Comparison of ENCODE assay signal across 26 cellular contexts in the genomic region with DNA sequence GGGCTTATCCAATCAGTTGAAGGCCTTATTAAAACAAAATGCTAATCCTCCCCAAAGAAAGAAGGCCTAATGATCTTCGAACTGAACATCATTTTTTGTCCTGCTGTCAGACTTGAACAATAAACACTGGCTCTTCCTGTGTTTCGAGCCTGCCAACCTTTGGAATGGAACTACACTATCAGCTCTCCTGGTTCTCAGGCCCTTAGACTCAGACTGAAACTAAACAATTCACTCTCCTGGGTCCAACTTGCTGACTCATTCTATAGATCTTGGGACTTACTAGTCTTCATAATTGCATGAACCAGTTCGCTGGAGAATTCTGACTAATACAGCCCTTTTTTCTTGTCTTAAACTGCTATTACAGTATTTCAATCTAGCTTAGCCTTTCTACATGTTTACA.
A peak's percentile ranks its signal among the peaks of the same experiment; 100 is the strongest.
DNase-seq lines count a peak whose midpoint lies in the region; ATAC-seq, FAIRE-seq and TF ChIP-seq lines count a peak whose summit lies in the region.
"Had no signal": no experiment of that assay in that cellular context is flagged by ENCODE, and none has a peak within 500 bp of the region (broad histone marks: within the 10 kb centered on the region; RNA-seq: fewer than 3 reads in every experiment).

No MANE protein-coding gene starts in this region.

- no peaks in the 10 kb centered on the region for H3K4me1 Mint-ChIP-seq in glutamatergic neuron (ENCODE audit: low read depth, unreplicated experiment)
- H3K4me1 Mint-ChIP-seq: CD4-positive, alpha-beta memory T cell had no signal

- H2AK5ac ChIP-seq in mesenchymal stem cell (ENCODE audit: low read length, severe bottlenecking): no peak overlapping the region

- H2BK5ac ChIP-seq in mesenchymal stem cell (ENCODE audit: low read depth, low read length, poor library complexity, severe bottlenecking): no peak overlapping the region

- no TSS peak for BruUV-seq in PC-3 (replicated peaks; lab: Mats Ljungman, UMichigan)

- POLR2A ChIA-PET in PC-3 (lab: Charles Lee; ENCODE audit: unreplicated experiment): no interaction called here

- H3K4me2 ChIP-seq in PC-3 (ENCODE audit: low read length) (no peak overlapping the region), mesenchymal stem cell (ENCODE audit: low read length, poor library complexity, severe bottlenecking) (no peak overlapping the region)

- peaks cover 2% of the 10 kb centered on the region for H3K9me3 Mint-ChIP-seq in glutamatergic neuron (ENCODE audit: unreplicated experiment)
- H3K9me3 Mint-ChIP-seq: activated CD8-positive, alpha-beta T cell treated with anti-CD3 and anti-CD28 coated beads for 36 hours; CD4-positive, alpha-beta memory T cell had no signal

- no peak overlapping the region for H3K14ac ChIP-seq in mesenchymal stem cell (ENCODE audit: low read length in 2 of 2)

- H3K27ac ChIP-seq in PC-3 (ENCODE audit: low read length) (no peak overlapping the region), mesenchymal stem cell (ENCODE audit: low read length, poor library complexity, severe bottlenecking) (no peak overlapping the region)
- H3K27ac ChIP-seq: 22Rv1, cardiac muscle cell, SJCRH30, skin epidermis, upper lobe of right lung had no signal

- H3K27ac Mint-ChIP-seq in glutamatergic neuron (ENCODE audit: unreplicated experiment): no peak overlapping the region
- H3K27ac Mint-ChIP-seq: activated CD8-positive, alpha-beta T cell treated with anti-CD3 and anti-CD28 coated beads for 36 hours; CD4-positive, alpha-beta memory T cell had no signal

- peaks cover 2% of the 10 kb centered on the region for H3K27me3 Mint-ChIP-seq in glutamatergic neuron (ENCODE audit: unreplicated experiment)

- intact Hi-C loops in PC-3 (cut with micrococcal nuclease): no loop called here

- H2BK12ac ChIP-seq in mesenchymal stem cell (ENCODE audit: low read length in 2 of 2): no peak overlapping the region

- no peaks in the 10 kb centered on the region for H3K4me1 ChIP-seq in PC-3 (ENCODE audit: insufficient read depth, low read length)
- no peaks in the 10 kb centered on the region for H3K4me1 ChIP-seq in mesenchymal stem cell (ENCODE audit: control insufficient read depth, insufficient read depth, low read depth, low read length)
- H3K4me1 ChIP-seq: SJCRH30, upper lobe of right lung had no signal

- H4K91ac ChIP-seq in mesenchymal stem cell (ENCODE audit: low read length): no peak overlapping the region

- no peaks in the 10 kb centered on the region for H3K36me3 Mint-ChIP-seq in glutamatergic neuron (ENCODE audit: unreplicated experiment)
- H3K36me3 Mint-ChIP-seq: CD4-positive, alpha-beta memory T cell had no signal

- DNase-seq in DMS53 (lab: John Stamatoyannopoulos, UW) (peak; percentile 21), DMS53 treated with DMSO at 0.1 percent for 48 hours (lab: John Stamatoyannopoulos, UW; ENCODE audit: unreplicated experiment) (no peak), PC-3 (peak; percentile 5), bronchial epithelial cell (ENCODE audit: low read depth) (peak; percentile 37), mesenchymal stem cell (peak; percentile 13), NCI-H128 (lab: John Stamatoyannopoulos, UW; ENCODE audit: unreplicated experiment) (no peak), RKO (ENCODE audit: low spot score) (no peak), glutamatergic neuron (no peak)
- DNase-seq: activated CD8-positive, alpha-beta T cell treated with anti-CD3 and anti-CD28 coated beads for 36 hours; activated gamma-delta T cell; activated T-cell treated with anti-CD3 and anti-CD28 coated beads for 4 hours; AML-193; CD4-positive, alpha-beta memory T cell; DMS153; NCI-H1417 treated with DMSO at 0.1 percent for 48 hours; NCI-H446; nucleus accumbens; SJCRH30; stimulated activated CD4-positive, alpha-beta T cell treated with anti-CD3 and anti-CD28 coated beads, Interleukin-1b, Interleukin-23, amount 100 ng/mL, for 48 hours; upper lobe of right lung had no signal

- H3F3A ChIP-seq in PC-3 (ENCODE audit: low read length, unreplicated experiment): no peaks in the 10 kb centered on the region

- H3K9me3 ChIP-seq in PC-3 (ENCODE audit: low read length): no peaks in the 10 kb centered on the region
- no peaks in the 10 kb centered on the region for H3K9me3 ChIP-seq in mesenchymal stem cell (ENCODE audit: control insufficient read depth, low read length)
- H3K9me3 ChIP-seq: SJCRH30, upper lobe of right lung had no signal

- no peaks in the 10 kb centered on the region for H3K79me1 ChIP-seq in mesenchymal stem cell (replicated peaks; ENCODE audit: low read length, poor library complexity, severe bottlenecking)

- H3K4ac ChIP-seq in mesenchymal stem cell (ENCODE audit: low read depth in 1 of 2, low read length in 2 of 2): no peak overlapping the region

- no peaks in the 10 kb centered on the region for H3K9me2 ChIP-seq in PC-3 (replicated peaks; ENCODE audit: low read length)

- H3K18ac ChIP-seq in mesenchymal stem cell (ENCODE audit: low read depth in 1 of 2, low read length in 2 of 2): no peak overlapping the region

- H3K27me3 ChIP-seq in PC-3 (ENCODE audit: low read length): peaks cover 16% of the 10 kb centered on the region
- no peaks in the 10 kb centered on the region for H3K27me3 ChIP-seq in bronchial epithelial cell (ENCODE audit: control insufficient read depth, insufficient read depth, low read length)
- no peaks in the 10 kb centered on the region for H3K27me3 ChIP-seq in mesenchymal stem cell (ENCODE audit: control insufficient read depth in 1 of 2, insufficient read depth in 1 of 2, low read length in 2 of 2)
- H3K27me3 ChIP-seq: cardiac muscle cell, SJCRH30, upper lobe of right lung had no signal

- no peak overlapping the region for H3K9ac ChIP-seq in PC-3 (ENCODE audit: low read length)
- no peak overlapping the region for H3K9ac ChIP-seq in mesenchymal stem cell (ENCODE audit: low read length)

- no peak overlapping the region for H3K4me3 Mint-ChIP-seq in glutamatergic neuron (ENCODE audit: unreplicated experiment)
- H3K4me3 Mint-ChIP-seq: activated CD8-positive, alpha-beta T cell treated with anti-CD3 and anti-CD28 coated beads for 36 hours; CD4-positive, alpha-beta memory T cell had no signal

- ATAC-seq in PC-3: no peak
- ATAC-seq: activated CD4-positive, CD25-positive, alpha-beta regulatory T cell treated with anti-CD3 and anti-CD28 coated beads, Interleukin-2, amount 50 U/mL, for 24 hours; activated CD8-positive, alpha-beta T cell treated with anti-CD3 and anti-CD28 coated beads for 36 hours; left lobe of liver; upper lobe of right lung had no signal

- whole genome bisulfite sequencing in mesenchymal stem cell: 36% methylated on average over 3 of the region's 3 CpGs

- no peak overlapping the region for H2BK15ac ChIP-seq in mesenchymal stem cell (ENCODE audit: low read depth, poor library complexity, severe bottlenecking)

- no peak for TF ChIP-seq CTCF in PC-3 (conservative IDR thresholded peaks at IDR 0.05; ENCODE audit: low read depth, low read length)
- TF ChIP-seq CTCF in bronchial epithelial cell (IDR thresholded peaks at IDR 0.05; ENCODE audit: insufficient read depth, low read length, severe bottlenecking): no peak
- no peak for TF ChIP-seq CTCF in glutamatergic neuron (IDR thresholded peaks at IDR 0.05; ENCODE audit: partially characterized antibody, unreplicated experiment)

- no peak overlapping the region; the same call in 1 of the 2 replicates for H2AFZ ChIP-seq in PC-3 (ENCODE audit: low read length)
- H2AFZ ChIP-seq in mesenchymal stem cell (ENCODE audit: low read depth, low read length): no peak overlapping the region

- H3K36me3 ChIP-seq in PC-3 (ENCODE audit: low read depth, low read length): no peaks in the 10 kb centered on the region
- no peaks in the 10 kb centered on the region for H3K36me3 ChIP-seq in bronchial epithelial cell (ENCODE audit: control insufficient read depth, insufficient read depth, low read length)
- no peaks in the 10 kb centered on the region for H3K36me3 ChIP-seq in mesenchymal stem cell (ENCODE audit: control insufficient read depth in 1 of 2, insufficient read depth in 2 of 2, low read depth in 1 of 2, low read length in 2 of 2)
- H3K36me3 ChIP-seq: cardiac muscle cell, SJCRH30, upper lobe of right lung had no signal

- no peak for FAIRE-seq in bronchial epithelial cell (lab: Jason Lieb, UNC)
- FAIRE-seq: H1 had no signal

- no peaks in the 10 kb centered on the region for H4K20me1 ChIP-seq in PC-3 (ENCODE audit: low read length)

- no peak overlapping the region for H2BK120ac ChIP-seq in mesenchymal stem cell (ENCODE audit: low read depth, low read length)

- H4K8ac ChIP-seq in mesenchymal stem cell (ENCODE audit: low read length): no peak overlapping the region

- no peaks in the 10 kb centered on the region for H3K79me2 ChIP-seq in PC-3 (ENCODE audit: low read length)

- CTCF ChIA-PET in PC-3 (lab: Charles Lee): no interaction called here

- H3K23ac ChIP-seq in mesenchymal stem cell (ENCODE audit: low read length in 2 of 2): no peak overlapping the region

- no peak overlapping the region for H3K4me3 ChIP-seq in PC-3 (ENCODE audit: low read length)
- no peak overlapping the region for H3K4me3 ChIP-seq in bronchial epithelial cell (ENCODE audit: low read depth, low read length)
- H3K4me3 ChIP-seq in mesenchymal stem cell (ENCODE audit: insufficient read depth in 1 of 2, low read depth in 1 of 2, low read length in 2 of 2): no peak overlapping the region
- H3K4me3 ChIP-seq: cardiac muscle cell, SJCRH30, skin epidermis, upper lobe of right lung had no signal

Comparison
In these comparisons a context has a peak if more than half of its experiments do, and no peak if none do; other contexts are left out.
1. DNase-seq: peak in DMS53 (single experiment), PC-3 (single experiment), bronchial epithelial cell (single experiment) and mesenchymal stem cell (single experiment); none in DMS53 treated with DMSO at 0.1 percent for 48 hours (single experiment), NCI-H128 (single experiment), RKO (single experiment) and glutamatergic neuron (single experiment).